ENCODE assay signal across 1 cellular context in genomic region chr14:90728951-90729350, GRCh38.
TF ChIP-seq lines count a peak whose summit lies in the region.

No MANE protein-coding gene starts in this region.

TF ChIP-seq in GM23338, 12 proteins besides CTCF, POLR2A, EP300 and RAD21 (continued from another document):
- TF ChIP-seq ZNF462 (CRISPR knock-in tag; IDR thresholded peaks at IDR 0.05) (no peak), POLR2AphosphoS5 (IDR thresholded peaks at IDR 0.05; ENCODE audit: low read depth) (no peak)
